1 cellular context compared by ENCODE assay signal in genomic region chr2:130355578-130356431, GRCh38.
TF ChIP-seq lines count a peak whose summit lies in the region.

TSS of gene PTPN18 (plus strand) at chr2:130356056. CDS start at chr2:130356108, 52 bp downstream.

TF ChIP-seq in HepG2, 621 proteins besides CTCF, POLR2A, EP300 and RAD21 (continued from another document and continues in another):
- 0 out of 2 replicates have a peak, but pooled peaks have one; percentile 85 for TF ChIP-seq ATF6 (CRISPR knock-in tag; conservative IDR thresholded peaks at IDR 0.05)
- peak; percentile 68 for TF ChIP-seq DRAP1 (CRISPR knock-in tag; IDR thresholded peaks at IDR 0.05)
- TF ChIP-seq ZNF674 (CRISPR knock-in tag; IDR thresholded peaks at IDR 0.05; ENCODE audit: low read depth) = 0 out of 2 replicates have a peak, but pooled peaks have one; percentile 38
- TF ChIP-seq ZFP82 (CRISPR knock-in tag; IDR thresholded peaks at IDR 0.05; ENCODE audit: borderline replicate concordance) = peak; percentile 92; the same call in 1 of the 2 replicates
- peak; percentile 53 for TF ChIP-seq RBM39 (IDR thresholded peaks at IDR 0.05; ENCODE audit: low read depth, low read length, poor library complexity, severe bottlenecking)
- TF ChIP-seq ZFP36L2 (CRISPR knock-in tag; IDR thresholded peaks at IDR 0.05) = 0 out of 2 replicates have a peak, but pooled peaks have one; percentile 25
- no peak for TF ChIP-seq SIX4 (CRISPR knock-in tag; IDR thresholded peaks at IDR 0.05)
- peak; percentile 19; the same call in 1 of the 2 replicates for TF ChIP-seq SMAD1 (CRISPR knock-in tag; IDR thresholded peaks at IDR 0.05; ENCODE audit: borderline replicate concordance, low read depth)
- TF ChIP-seq E2F1 (CRISPR knock-in tag; IDR thresholded peaks at IDR 0.05) = 0 out of 2 replicates have a peak, but pooled peaks have one; percentile 31
- no peak for TF ChIP-seq ZFP62 (CRISPR knock-in tag; IDR thresholded peaks at IDR 0.05)
- TF ChIP-seq ZNF33B (CRISPR knock-in tag; IDR thresholded peaks at IDR 0.05) = 0 out of 2 replicates have a peak, but pooled peaks have one; percentile 63
- peak; percentile 48; the same call in 1 of the 2 replicates for TF ChIP-seq KMT2B (CRISPR knock-in tag; IDR thresholded peaks at IDR 0.05)
- TF ChIP-seq ZNF121 (CRISPR knock-in tag; IDR thresholded peaks at IDR 0.05) = peak; percentile 64; the same call in 1 of the 2 replicates
- peak; percentile 5; the same call in 1 of the 2 replicates for TF ChIP-seq FOSL2 (CRISPR knock-in tag; IDR thresholded peaks at IDR 0.05)
- TF ChIP-seq IRX3 (CRISPR knock-in tag; IDR thresholded peaks at IDR 0.05; ENCODE audit: borderline replicate concordance, low read depth) = 0 out of 2 replicates have a peak, but pooled peaks have one; percentile 52
- TF ChIP-seq ADNP (CRISPR knock-in tag; IDR thresholded peaks at IDR 0.05) = 0 out of 2 replicates have a peak, but pooled peaks have one; percentile 19
- TF ChIP-seq NFYB (CRISPR knock-in tag; IDR thresholded peaks at IDR 0.05) = peak; percentile 79
- peak; percentile 80 for TF ChIP-seq ZBTB34 (CRISPR knock-in tag; IDR thresholded peaks at IDR 0.05)
- TF ChIP-seq TARDBP (CRISPR knock-in tag; IDR thresholded peaks at IDR 0.05) = peak; percentile 24; the same call in 1 of the 2 replicates
- TF ChIP-seq KMT2A (CRISPR knock-in tag; IDR thresholded peaks at IDR 0.05) = peak; percentile 77; the same call in 1 of the 2 replicates
- no peak for TF ChIP-seq ZBTB40 (IDR thresholded peaks at IDR 0.05)
- 0 out of 2 replicates have a peak, but pooled peaks have one; percentile 42 for TF ChIP-seq ZBTB40 (CRISPR knock-in tag; IDR thresholded peaks at IDR 0.05)
- TF ChIP-seq ZNF234 (CRISPR knock-in tag; conservative IDR thresholded peaks at IDR 0.05) = peak; percentile 93; the same call in 1 of the 2 replicates
- TF ChIP-seq PHF5A (CRISPR knock-in tag; IDR thresholded peaks at IDR 0.05; ENCODE audit: low read depth, unreplicated experiment) = no peak
- no peak for TF ChIP-seq CERS6 (CRISPR knock-in tag; IDR thresholded peaks at IDR 0.05)
- no peak for TF ChIP-seq HMGA1 (CRISPR knock-in tag; conservative IDR thresholded peaks at IDR 0.05)
- peak; percentile 92 for TF ChIP-seq YY1 (IDR thresholded peaks at IDR 0.05; ENCODE audit: insufficient read depth, insufficient replicate concordance, low read depth, low read length)
- TF ChIP-seq PLRG1 (conservative IDR thresholded peaks at IDR 0.05) = no peak
- TF ChIP-seq ZNF639 (CRISPR knock-in tag; conservative IDR thresholded peaks at IDR 0.05) = 0 out of 2 replicates have a peak, but pooled peaks have one; percentile 15
- TF ChIP-seq BRD4 (CRISPR knock-in tag; IDR thresholded peaks at IDR 0.05) = peak; percentile 44; the same call in 1 of the 2 replicates
- peak; percentile 77; the same call in 1 of the 2 replicates for TF ChIP-seq ARNT2 (CRISPR knock-in tag; IDR thresholded peaks at IDR 0.05; ENCODE audit: low read depth)
- TF ChIP-seq ZC3H13 (CRISPR knock-in tag; IDR thresholded peaks at IDR 0.05) = peak; percentile 78; the same call in 1 of the 2 replicates
- TF ChIP-seq XRCC5 (optimal IDR thresholded peaks at IDR 0.05; ENCODE audit: low read length) = peak; percentile 62
- no peak; the same call in 1 of the 2 replicates for TF ChIP-seq ZNF761 (CRISPR knock-in tag; conservative IDR thresholded peaks at IDR 0.05)
- no peak for TF ChIP-seq NKX3-1 (CRISPR knock-in tag; IDR thresholded peaks at IDR 0.05)
- 0 out of 2 replicates have a peak, but pooled peaks have one; percentile 35 for TF ChIP-seq ZNF691 (CRISPR knock-in tag; IDR thresholded peaks at IDR 0.05; ENCODE audit: borderline replicate concordance, low read depth)
- peak; percentile 53; the same call in 1 of the 2 replicates for TF ChIP-seq KDM5A (IDR thresholded peaks at IDR 0.05; ENCODE audit: borderline replicate concordance, low read length)
- peak; percentile 28; the same call in 1 of the 2 replicates for TF ChIP-seq ZHX1 (CRISPR knock-in tag; IDR thresholded peaks at IDR 0.05; ENCODE audit: low read depth)
